17 cellular contexts compared by ENCODE assay signal in genomic region chr4:101956068-101956805, GRCh38.
"Had no signal": no experiment of that assay in that cellular context is flagged by ENCODE, and none has a peak within 500 bp of the region (broad histone marks: within the 10 kb centered on the region; RNA-seq: fewer than 3 reads in every experiment).

No MANE protein-coding gene starts in this region.

- H3K27ac ChIP-seq: epithelial cell of prostate, thyroid gland had no signal

- H3K36me3 Mint-ChIP-seq: activated naive CD4-positive, alpha-beta T cell treated with anti-CD3 and anti-CD28 coated beads, Interleukin-2, amount 50 U/mL, for 72 hours; mesothelial cell of epicardium had no signal

- ATAC-seq: activated naive CD4-positive, alpha-beta T cell treated with anti-CD3 and anti-CD28 coated beads, Interleukin-2, amount 50 U/mL, for 72 hours; effector memory CD8-positive, alpha-beta T cell; left cardiac atrium; sciatic nerve had no signal

- DNase-seq: activated CD4-positive, alpha-beta T cell treated with anti-CD3 and anti-CD28 coated beads, Interleukin-2, amount 50 U/mL, for 48 hours; activated gamma-delta T cell treated with Interleukin-2 at 50 U/mL for 16 hours; effector memory CD8-positive, alpha-beta T cell; foreskin fibroblast; hippocampal formation; left cardiac atrium; stimulated activated CD4-positive, alpha-beta T cell treated with anti-CD3 and anti-CD28 coated beads, Interleukin-4, amount 100 ng/mL, for 4 hours; stimulated activated naive CD4-positive, alpha-beta T cell treated with Interleukin-2 at 50 U/mL for 16 hours; T-helper 1 cell; T-helper 9 cell; thyroid gland had no signal

- H3K27me3 ChIP-seq: thyroid gland had no signal

- H3K9me3 Mint-ChIP-seq: activated naive CD4-positive, alpha-beta T cell treated with anti-CD3 and anti-CD28 coated beads, Interleukin-2, amount 50 U/mL, for 72 hours; dendritic cell treated with granulocyte-macrophage colony-stimulating factor and Interleukin-4, amounts not matched to agents 40 ng/mL and 50 ng/mL, for 4 days; effector memory CD8-positive, alpha-beta T cell; mesothelial cell of epicardium; nephron had no signal

- H3K4me3 ChIP-seq: thyroid gland had no signal

- H3K27ac Mint-ChIP-seq: activated naive CD4-positive, alpha-beta T cell treated with anti-CD3 and anti-CD28 coated beads, Interleukin-2, amount 50 U/mL, for 72 hours; dendritic cell treated with granulocyte-macrophage colony-stimulating factor and Interleukin-4, amounts not matched to agents 40 ng/mL and 50 ng/mL, for 4 days; effector memory CD8-positive, alpha-beta T cell had no signal

- H3K36me3 ChIP-seq: thyroid gland had no signal

- H3K9me3 ChIP-seq: thyroid gland had no signal

- H3K27me3 Mint-ChIP-seq: dendritic cell treated with granulocyte-macrophage colony-stimulating factor and Interleukin-4, amounts not matched to agents 40 ng/mL and 50 ng/mL, for 4 days; effector memory CD8-positive, alpha-beta T cell had no signal

- H3K4me3 Mint-ChIP-seq: dendritic cell treated with granulocyte-macrophage colony-stimulating factor and Interleukin-4, amounts not matched to agents 40 ng/mL and 50 ng/mL, for 4 days; effector memory CD8-positive, alpha-beta T cell; mesothelial cell of epicardium; nephron had no signal
